Comparison of ENCODE assay signal across 9 cellular contexts in genomic region chr7:17946591-17946990, GRCh38. TPM values are rescaled to one million over a fixed set of nuclear protein-coding genes. Genes with fewer than 3 reads are reported as not detected.
DNase-seq lines count a peak whose midpoint lies in the region; ATAC-seq and TF ChIP-seq lines count a peak whose summit lies in the region.
"Had no signal": no experiment of that assay in that cellular context is flagged by ENCODE, and none has a peak within 500 bp of the region (broad histone marks: within the 10 kb centered on the region; RNA-seq: fewer than 3 reads in every experiment).

No MANE protein-coding gene starts in this region.

- H3F3A ChIP-seq in SK-N-SH (replicated peaks; ENCODE audit: insufficient read depth), result no peaks in the 10 kb centered on the region

- no peak overlapping the region for H2AFZ ChIP-seq in SK-N-SH (ENCODE audit: low read depth)

- peak overlapping the region; percentile 42 to 80 (median 62) for H3K4me3 Mint-ChIP-seq in naive thymus-derived CD8-positive, alpha-beta T cell
- no peak overlapping the region for H3K4me3 Mint-ChIP-seq in type B pancreatic cell

- no peaks in the 10 kb centered on the region for H3K36me3 ChIP-seq in SK-N-SH (replicated peaks in 1 of 2; ENCODE audit: control insufficient read depth in 1 of 2, insufficient read depth in 2 of 2, low read length in 1 of 2)

- H3K27me3 Mint-ChIP-seq in naive thymus-derived CD8-positive, alpha-beta T cell, result peaks cover 0 to 6% (median 0%) of the 10 kb centered on the region in 5 donors
- no peaks in the 10 kb centered on the region for H3K27me3 Mint-ChIP-seq in type B pancreatic cell

- no peak overlapping the region for H3K9ac ChIP-seq in SK-N-SH

- H3K9me3 ChIP-seq in SK-N-SH, result no peaks in the 10 kb centered on the region

- H3K4me1 ChIP-seq in SK-N-SH (ENCODE audit: control insufficient read depth in 1 of 2, insufficient read depth in 2 of 2, low read depth in 1 of 2, low read length in 1 of 2), result no peaks in the 10 kb centered on the region; a peak in 1 of 4 replicates

- TF ChIP-seq CTCF in type B pancreatic cell (conservative IDR thresholded peaks at IDR 0.05), result no peak
- no peak for TF ChIP-seq CTCF in SK-N-SH (IDR thresholded peaks at IDR 0.05)

- no peaks in the 10 kb centered on the region for H3K9me3 Mint-ChIP-seq in naive thymus-derived CD8-positive, alpha-beta T cell
- no peaks in the 10 kb centered on the region for H3K9me3 Mint-ChIP-seq in type B pancreatic cell

- no peaks in the 10 kb centered on the region for H4K20me1 ChIP-seq in SK-N-SH (ENCODE audit: insufficient read depth)

- POLR2A ChIA-PET in naive thymus-derived CD8-positive, alpha-beta T cell (lab: Charles Lee), result no interaction called here
- POLR2A ChIA-PET in SK-N-SH (lab: Yijun Ruan, JAX), result no interaction called here

- TF ChIP-seq RAD21 in SK-N-SH (IDR thresholded peaks at IDR 0.05; ENCODE audit: low read length), result no peak

- no peaks in the 10 kb centered on the region for H3K27me3 ChIP-seq in SK-N-SH (ENCODE audit: insufficient read depth)

- no peak overlapping the region for H3K4me2 ChIP-seq in SK-N-SH

- DNase-seq in NCI-H69 (lab: John Stamatoyannopoulos, UW) (peak; percentile 14), iPS-NIHi11 (ENCODE audit: low spot score) (no peak), type B pancreatic cell (ENCODE audit: extremely low spot score, unreplicated experiment) (no peak), SK-N-SH (no peak)
- DNase-seq in naive thymus-derived CD8-positive, alpha-beta T cell, result peak in 1 of 10 donors; percentile 10
- DNase-seq: NCI-H2171 treated with DMSO at 0.1 percent for 48 hours had no signal

- TF ChIP-seq EP300 in SK-N-SH (IDR thresholded peaks at IDR 0.05; ENCODE audit: borderline replicate concordance in 1 of 2, low read depth in 1 of 2, low read length in 1 of 2), result no peak

- H3K4me1 Mint-ChIP-seq in naive thymus-derived CD8-positive, alpha-beta T cell, result peaks cover 0 to 18% (median 10%) of the 10 kb centered on the region in 4 donors
- peaks cover 6% of the 10 kb centered on the region for H3K4me1 Mint-ChIP-seq in type B pancreatic cell (ENCODE audit: unreplicated experiment)

- no peaks in the 10 kb centered on the region for H3K36me3 Mint-ChIP-seq in naive thymus-derived CD8-positive, alpha-beta T cell
- H3K36me3 Mint-ChIP-seq in type B pancreatic cell, result no peaks in the 10 kb centered on the region

- WGBS in SK-N-SH (ENCODE audit: low lambda C conversion rate), result 67% methylated on average over 1 of the region's 1 CpG

- H3K9me2 ChIP-seq in SK-N-SH, result no peaks in the 10 kb centered on the region

- H3K27ac Mint-ChIP-seq in naive thymus-derived CD8-positive, alpha-beta T cell, result peak overlapping the region in 3 of 10 donors; percentile 10 to 77 (median 44)
- no peak overlapping the region for H3K27ac Mint-ChIP-seq in type B pancreatic cell

- CTCF ChIA-PET in SK-N-SH (lab: Yijun Ruan, JAX), result interaction anchor here (0.7 to 1.3 kb wide), 2 partner anchors 12 to 177 kb away, joined by 3 to 4 read pairs; no protein-coding TSS in a partner anchor

- peak overlapping the region in 1 of 2 experiments; percentile 4; a peak in 1 of 4 replicates for H3K4me3 ChIP-seq in SK-N-SH (ENCODE audit: low read depth in 2 of 2, low read length in 1 of 2)

- no peak overlapping the region for H3K27ac ChIP-seq in SK-N-SH (ENCODE audit: low read depth in 2 of 2, low read length in 1 of 2)
- H3K27ac ChIP-seq: epithelial cell of prostate had no signal

- no peaks in the 10 kb centered on the region for H3K79me2 ChIP-seq in SK-N-SH (ENCODE audit: insufficient read depth)

- peak; percentile 75 for ATAC-seq in GM18909 (IDR thresholded peaks at IDR 0.05; ENCODE audit: poor library complexity, unreplicated experiment)
- peak; percentile 69 for ATAC-seq in HG02623 (IDR thresholded peaks at IDR 0.05; ENCODE audit: unreplicated experiment)
- peak; percentile 38 to 65 for ATAC-seq in naive thymus-derived CD8-positive, alpha-beta T cell

TF ChIP-seq in SK-N-SH, 30 proteins besides CTCF, POLR2A, EP300 and RAD21:
- TF ChIP-seq YY1 (IDR thresholded peaks at IDR 0.05; ENCODE audit: low read depth) (no peak), POLR2AphosphoS5 (IDR thresholded peaks at IDR 0.05; ENCODE audit: low read depth, low read length) (no peak), FOXJ3 (CRISPR knock-in tag; IDR thresholded peaks at IDR 0.05) (no peak), NFIC (IDR thresholded peaks at IDR 0.05; ENCODE audit: borderline replicate concordance) (no peak)

RNA-seq across cellular contexts. Expression of gene SNX13, which starts 6.3 kb away (rescaled TPM):
- total RNA-seq in naive thymus-derived CD8-positive, alpha-beta T cell, result 10 to 100 TPM; 37.5 to 45.7 TPM
- polyA plus RNA-seq in naive thymus-derived CD8-positive, alpha-beta T cell, result 10 to 100 TPM in 1 of 3 donors, 1 to 10 TPM in 2; 8.6 to 10.7 (median 9.9) TPM
- 48.9 and 49.8 TPM in 2 replicates for total RNA-seq in type B pancreatic cell (ENCODE audit: low replicate concordance)
- 8.3 and 13.0 TPM in 2 replicates for polyA plus RNA-seq in SK-N-SH (2012; rRNA removed)
- 9.4 and 11.1 TPM in 2 replicates for polyA plus RNA-seq in SK-N-SH (2012; cell fraction: cytosol; rRNA removed)
- 11.5 and 12.8 TPM in 2 replicates for polyA plus RNA-seq in SK-N-SH (2012; cell fraction: nucleus; rRNA removed)
